1 cellular context compared by ENCODE assay signal in genomic region chr22:23750744-23751440, GRCh38.
TF ChIP-seq lines count a peak whose summit lies in the region.

Gene ZNF70 (minus strand): TSS chr22:23751112. CDS start chr22:23745140, 5,972 bp downstream.

TF ChIP-seq in K562, 482 proteins besides CTCF, POLR2A, EP300 and RAD21 (continued from another document and continues in another):
- TF ChIP-seq THAP12 (CRISPR knock-in tag; IDR thresholded peaks at IDR 0.05), result peak; percentile 99
- TF ChIP-seq CAMTA2 (CRISPR knock-in tag; conservative IDR thresholded peaks at IDR 0.05), result no peak
- no peak for TF ChIP-seq CBX8 (IDR thresholded peaks at IDR 0.05; ENCODE audit: borderline replicate concordance, extremely low read depth, low read depth, low read length, poor library complexity, severe bottlenecking)
- no peak for TF ChIP-seq HMBOX1 (IDR thresholded peaks at IDR 0.05)
- no peak for TF ChIP-seq DEAF1 (CRISPR knock-in tag; IDR thresholded peaks at IDR 0.05)
- no peak for TF ChIP-seq ZNF76 (CRISPR knock-in tag; IDR thresholded peaks at IDR 0.05; ENCODE audit: borderline replicate concordance)
- no peak; the same call in 1 of the 2 replicates for TF ChIP-seq ZNF395 (CRISPR knock-in tag; IDR thresholded peaks at IDR 0.05)
- no peak for TF ChIP-seq ZBTB26 (CRISPR knock-in tag; IDR thresholded peaks at IDR 0.05)
- TF ChIP-seq ZNF668 (CRISPR knock-in tag; IDR thresholded peaks at IDR 0.05), result no peak
- peak; percentile 66; the same call in 1 of the 2 replicates for TF ChIP-seq TAF7 (tag; IDR thresholded peaks at IDR 0.05)
- no peak for TF ChIP-seq NEUROD1 (IDR thresholded peaks at IDR 0.05; ENCODE audit: borderline replicate concordance, low read depth, low read length, partially characterized antibody)
- no peak for TF ChIP-seq ZBTB5 (IDR thresholded peaks at IDR 0.05)
- TF ChIP-seq CXXC5 (CRISPR knock-in tag; IDR thresholded peaks at IDR 0.05), result peak; percentile 81
- no peak for TF ChIP-seq RBM25 (IDR thresholded peaks at IDR 0.05; ENCODE audit: low read depth, low read length, severe bottlenecking)
- no peak for TF ChIP-seq MBD2 (IDR thresholded peaks at IDR 0.05; ENCODE audit: borderline replicate concordance, low read depth)
- TF ChIP-seq ETS2 (tag; IDR thresholded peaks at IDR 0.05; ENCODE audit: borderline replicate concordance, poor library complexity, severe bottlenecking), result no peak
- no peak for TF ChIP-seq SIX5 (IDR thresholded peaks at IDR 0.05; ENCODE audit: borderline replicate concordance in 1 of 2, insufficient read depth in 1 of 2, low read depth in 1 of 2, low read length in 2 of 2)
- TF ChIP-seq ZKSCAN8 (CRISPR knock-in tag; IDR thresholded peaks at IDR 0.05), result no peak
- peak; percentile 59; the same call in 1 of the 2 replicates for TF ChIP-seq CREB1 (IDR thresholded peaks at IDR 0.05)
- no peak for TF ChIP-seq CREB1 (CRISPR knock-in tag; IDR thresholded peaks at IDR 0.05)
- TF ChIP-seq POLR2H (tag; IDR thresholded peaks at IDR 0.05; ENCODE audit: low read depth), result no peak
- TF ChIP-seq U2AF1 (optimal IDR thresholded peaks at IDR 0.05; ENCODE audit: low read depth, low read length), result no peak
- peak; percentile 72 for TF ChIP-seq MYC (IDR thresholded peaks at IDR 0.05; ENCODE audit: low read depth, low read length)
- TF ChIP-seq MYC (CRISPR knock-in tag; IDR thresholded peaks at IDR 0.05; ENCODE audit: borderline replicate concordance, low read depth), result no peak
- no peak for TF ChIP-seq SRSF1 (IDR thresholded peaks at IDR 0.05; ENCODE audit: low read depth, low read length)
- TF ChIP-seq TBP (optimal IDR thresholded peaks at IDR 0.05; ENCODE audit: low read depth, low read length), result peak; percentile 43
- TF ChIP-seq RUNX1 (IDR thresholded peaks at IDR 0.05; ENCODE audit: low read depth), result no peak
- no peak for TF ChIP-seq ZSCAN29 (IDR thresholded peaks at IDR 0.05)
- no peak for TF ChIP-seq ZNF232 (CRISPR knock-in tag; IDR thresholded peaks at IDR 0.05)
- no peak for TF ChIP-seq ZNF584 (CRISPR knock-in tag; IDR thresholded peaks at IDR 0.05; ENCODE audit: low read depth)
- TF ChIP-seq CREB3L1 (IDR thresholded peaks at IDR 0.05; ENCODE audit: borderline replicate concordance, low read depth), result peak; percentile 62
- TF ChIP-seq ZNF639 (CRISPR knock-in tag; conservative IDR thresholded peaks at IDR 0.05 in 1 of 2, IDR thresholded peaks at IDR 0.05 in 1 of 2), result peak in 1 of 2 experiments; percentile 95; a peak in 2 of 4 replicates
- TF ChIP-seq CBX5 (IDR thresholded peaks at IDR 0.05; ENCODE audit: borderline replicate concordance, low read depth), result no peak
- TF ChIP-seq ZFP1 (CRISPR knock-in tag; IDR thresholded peaks at IDR 0.05), result no peak
- no peak for TF ChIP-seq KDM1A (IDR thresholded peaks at IDR 0.05)
- peak; percentile 17; the same call in 1 of the 2 replicates for TF ChIP-seq TCF3 (CRISPR knock-in tag; IDR thresholded peaks at IDR 0.05)
- peak; percentile 78 for TF ChIP-seq SUPT5H (IDR thresholded peaks at IDR 0.05)
- TF ChIP-seq THRAP3 (IDR thresholded peaks at IDR 0.05; ENCODE audit: borderline replicate concordance), result no peak
- TF ChIP-seq SFPQ (IDR thresholded peaks at IDR 0.05; ENCODE audit: low read depth, low read length), result no peak
- TF ChIP-seq CCNT2 (IDR thresholded peaks at IDR 0.05; ENCODE audit: borderline replicate concordance, extremely low read depth, insufficient read length, low read depth, low read length), result peak; percentile 53
- TF ChIP-seq CHD2 (IDR thresholded peaks at IDR 0.05; ENCODE audit: low read depth, low read length), result no peak
- no peak for TF ChIP-seq HDAC2 (IDR thresholded peaks at IDR 0.05)
- no peak for TF ChIP-seq TCF7 (IDR thresholded peaks at IDR 0.05; ENCODE audit: borderline replicate concordance)
- TF ChIP-seq KAT8 (IDR thresholded peaks at IDR 0.05; ENCODE audit: low read depth), result no peak
- TF ChIP-seq ATF7 (IDR thresholded peaks at IDR 0.05), result 0 out of 2 replicates have a peak, but pooled peaks have one; percentile 13
- TF ChIP-seq PHF8 (IDR thresholded peaks at IDR 0.05; ENCODE audit: borderline replicate concordance, low read length), result peak; percentile 84; the same call in 1 of the 2 replicates
